In the genomic region with DNA sequence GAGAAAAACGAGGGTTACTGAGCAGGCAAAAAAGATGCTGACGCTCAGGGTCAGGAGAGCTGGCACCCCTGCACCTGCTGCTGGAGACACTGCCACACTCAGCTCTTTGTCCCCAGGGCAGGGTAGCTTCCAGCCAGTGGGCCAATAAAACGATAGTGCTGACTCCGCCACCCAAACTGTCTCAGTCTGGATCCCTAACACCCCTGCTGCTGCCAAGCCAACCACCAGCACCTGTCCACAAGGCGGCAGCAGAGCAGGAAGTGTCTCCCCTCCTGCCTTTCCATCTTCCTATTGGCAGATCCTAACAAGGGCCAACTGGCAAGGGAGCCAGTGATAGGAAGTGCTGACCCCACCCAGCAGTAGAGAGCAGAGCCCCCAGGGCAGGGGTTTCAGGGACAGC, we compare ENCODE assay signal across 22 cellular contexts.
A peak's percentile ranks its signal among the peaks of the same experiment; 100 is the strongest.
DNase-seq lines count a peak whose midpoint lies in the region; ATAC-seq and TF ChIP-seq lines count a peak whose summit lies in the region.
"Had no signal": no experiment of that assay in that cellular context is flagged by ENCODE, and none has a peak within 500 bp of the region (broad histone marks: within the 10 kb centered on the region; RNA-seq: fewer than 3 reads in every experiment).

No MANE protein-coding gene starts in this region.

- H3K4me1 ChIP-seq in GM23338 (ENCODE audit: insufficient read depth) = no peaks in the 10 kb centered on the region
- H3K4me1 ChIP-seq in Karpas-422 (ENCODE audit: low read length) = peaks cover 5% of the 10 kb centered on the region; the same call in 1 of the 2 replicates
- no peaks in the 10 kb centered on the region for H3K4me1 ChIP-seq in mesendoderm (ENCODE audit: control insufficient read depth, low read depth, low read length)
- H3K4me1 ChIP-seq in psoas muscle = no peaks in the 10 kb centered on the region
- H3K4me1 ChIP-seq: Caco-2, heart left ventricle, suprapubic skin had no signal

- H3K9me3 Mint-ChIP-seq in GM23338 = peaks cover 36% of the 10 kb centered on the region

- ATAC-seq in GM23338 = no peak
- no peak for ATAC-seq in psoas muscle
- ATAC-seq: GM12878; heart left ventricle; naive thymus-derived CD4-positive, alpha-beta T cell; T-cell had no signal

- H3K79me2 ChIP-seq in GM23338 (replicated peaks; ENCODE audit: insufficient read depth) (no peaks in the 10 kb centered on the region), Karpas-422 (ENCODE audit: low read length) (no peaks in the 10 kb centered on the region), mesendoderm (ENCODE audit: control insufficient read depth, insufficient read depth, low read length) (no peaks in the 10 kb centered on the region)

- no peak overlapping the region for H3K56ac ChIP-seq in mesendoderm (ENCODE audit: low read length)

- H3K9me2 ChIP-seq in GM23338 (ENCODE audit: insufficient read depth) = no peaks in the 10 kb centered on the region
- no peaks in the 10 kb centered on the region for H3K9me2 ChIP-seq in Karpas-422 (replicated peaks; ENCODE audit: insufficient read depth, low read length)

- H4K20me1 ChIP-seq in GM23338 (replicated peaks; ENCODE audit: insufficient read depth) (no peaks in the 10 kb centered on the region), Karpas-422 (ENCODE audit: insufficient read depth, low read depth, low read length) (no peaks in the 10 kb centered on the region)

- H3K79me1 ChIP-seq in mesendoderm (ENCODE audit: low read length) = no peaks in the 10 kb centered on the region

- H2BK120ac ChIP-seq in mesendoderm (ENCODE audit: low read depth, low read length) = no peak overlapping the region

- H2BK5ac ChIP-seq in mesendoderm (ENCODE audit: low read length) = no peak overlapping the region

- TF ChIP-seq CTCF in GM23338 (conservative IDR thresholded peaks at IDR 0.05; ENCODE audit: low read depth in 2 of 2) (peak in 1 of 2 experiments; percentile 36; a peak in 2 of 4 replicates), psoas muscle (IDR thresholded peaks at IDR 0.05) (no peak)

- H3K4me2 ChIP-seq in GM23338 (no peak overlapping the region), Karpas-422 (ENCODE audit: low read depth, low read length, poor library complexity, severe bottlenecking) (no peak overlapping the region), mesendoderm (ENCODE audit: low read length) (no peak overlapping the region)
- H3K4me2 ChIP-seq: smooth muscle cell had no signal

- H3K27me3 ChIP-seq in GM23338 (ENCODE audit: insufficient read depth) = no peaks in the 10 kb centered on the region
- no peaks in the 10 kb centered on the region for H3K27me3 ChIP-seq in Karpas-422 (ENCODE audit: low read length)
- no peaks in the 10 kb centered on the region for H3K27me3 ChIP-seq in mesendoderm (ENCODE audit: insufficient read depth, low read length, poor library complexity)
- H3K27me3 ChIP-seq in psoas muscle (ENCODE audit: insufficient read depth in 3 of 3, low read length in 2 of 3) = no peaks in the 10 kb centered on the region
- H3K27me3 ChIP-seq: suprapubic skin had no signal

- H2AFZ ChIP-seq in GM23338 (no peak overlapping the region), Karpas-422 (ENCODE audit: low read length) (no peak overlapping the region)

- H4K5ac ChIP-seq in mesendoderm (ENCODE audit: low read length) = no peak overlapping the region

- DNase-seq in GM23338 (ENCODE audit: low spot score) (peak; percentile 12), Karpas-422 (peak; percentile 45), RPMI8226 (peak; percentile 94), mesendoderm (peak; percentile 57), psoas muscle (no peak), RKO (ENCODE audit: low spot score) (no peak), NCI-H446 (lab: John Stamatoyannopoulos, UW) (no peak)
- no peak for DNase-seq in stimulated activated CD4-positive, alpha-beta T cell treated with anti-CD3 and anti-CD28 coated beads, Interleukin-4, amount 100 ng/mL, for 24 hours
- DNase-seq: activated CD4-positive, alpha-beta T cell treated with anti-CD3 and anti-CD28 coated beads, Interleukin-2, amount 50 U/mL, for 4 hours; activated naive CD4-positive, alpha-beta T cell treated with anti-CD3 and anti-CD28 coated beads, Interleukin-2, amount 50 U/mL, for 16 hours; AML-193; Caco-2; GDM1; heart left ventricle; mammary epithelial cell; naive thymus-derived CD4-positive, alpha-beta T cell; NCI-H1694 treated with DMSO at 0.1 percent for 48 hours; stimulated activated CD8-positive, alpha-beta memory T cell treated with anti-CD3 and anti-CD28 coated beads, Interleukin-4, amount 100 ng/mL, for 48 hours; T-cell had no signal

- H3K4ac ChIP-seq in mesendoderm (ENCODE audit: low read depth, low read length) = no peak overlapping the region

- no CpG with 5 or more reads among the region's 5 CpGs for WGBS in mesendoderm (ENCODE audit: extremely low coverage, insufficient coverage, low lambda C conversion rate)
- 28 to 44% (median 38%) methylated on average over 5 of the region's 5 CpGs for WGBS in psoas muscle, 3 donors

- H3K36me3 Mint-ChIP-seq in GM23338 (ENCODE audit: low read depth) = peaks cover 45% of the 10 kb centered on the region
- H3K36me3 Mint-ChIP-seq: naive thymus-derived CD4-positive, alpha-beta T cell; T-cell had no signal

- H3K4me3 Mint-ChIP-seq in GM23338 = no peak overlapping the region
- H3K4me3 Mint-ChIP-seq: naive thymus-derived CD4-positive, alpha-beta T cell; T-cell had no signal

- no peak overlapping the region for H3K18ac ChIP-seq in mesendoderm (ENCODE audit: low read length)

- H3K27ac ChIP-seq in GM23338 (ENCODE audit: low read depth) (no peak overlapping the region), Karpas-422 (ENCODE audit: low read length) (no peak overlapping the region), mesendoderm (ENCODE audit: low read depth, low read length) (no peak overlapping the region), psoas muscle (no peak overlapping the region)
- H3K27ac ChIP-seq: heart left ventricle, suprapubic skin had no signal

- H3F3A ChIP-seq in GM23338 (replicated peaks; ENCODE audit: low read depth) = no peaks in the 10 kb centered on the region

- no peak overlapping the region for H2AK5ac ChIP-seq in mesendoderm (ENCODE audit: low read length)

- peaks cover 7% of the 10 kb centered on the region for H3K9me3 ChIP-seq in Karpas-422 (ENCODE audit: low read length)
- no peaks in the 10 kb centered on the region for H3K9me3 ChIP-seq in psoas muscle
- H3K9me3 ChIP-seq: Caco-2, heart left ventricle, suprapubic skin had no signal

- no peaks in the 10 kb centered on the region; the same call in 1 of the 2 replicates for H3K36me3 ChIP-seq in GM23338 (ENCODE audit: insufficient read depth)
- no peaks in the 10 kb centered on the region for H3K36me3 ChIP-seq in Karpas-422 (ENCODE audit: insufficient read depth, low read length)
- H3K36me3 ChIP-seq in mesendoderm (ENCODE audit: control insufficient read depth, insufficient read depth, low read length) = no peaks in the 10 kb centered on the region
- H3K36me3 ChIP-seq in psoas muscle (ENCODE audit: insufficient read depth in 1 of 2, low read depth in 1 of 2) = no peaks in the 10 kb centered on the region
- H3K36me3 ChIP-seq: heart left ventricle, suprapubic skin had no signal

- no peak overlapping the region for H2BK15ac ChIP-seq in mesendoderm (replicated peaks; ENCODE audit: low read depth)

- H3K27me3 Mint-ChIP-seq in GM23338 (ENCODE audit: insufficient read depth, low read depth, poor library complexity) = peaks cover 2% of the 10 kb centered on the region
- H3K27me3 Mint-ChIP-seq: naive thymus-derived CD4-positive, alpha-beta T cell; T-cell had no signal

- no peak overlapping the region for H3K27ac Mint-ChIP-seq in GM23338
- H3K27ac Mint-ChIP-seq: naive thymus-derived CD4-positive, alpha-beta T cell; T-cell had no signal

- intact Hi-C loops in psoas muscle (cut with DNase I) = no loop called here

- no peak overlapping the region for H4K8ac ChIP-seq in mesendoderm (ENCODE audit: low read depth, low read length)

- no peak overlapping the region for H3K23ac ChIP-seq in mesendoderm (ENCODE audit: low read length)

- H3K4me3 ChIP-seq in GM23338 (no peak overlapping the region), Karpas-422 (ENCODE audit: low read length) (no peak overlapping the region), mesendoderm (ENCODE audit: low read length) (no peak overlapping the region), psoas muscle (no peak overlapping the region)
- H3K4me3 ChIP-seq: GM12878, heart left ventricle, smooth muscle cell, suprapubic skin had no signal

- H3K9ac ChIP-seq in Karpas-422 (ENCODE audit: low read length) (no peak overlapping the region), mesendoderm (ENCODE audit: low read length) (no peak overlapping the region)

- H3K4me1 Mint-ChIP-seq in GM23338 = no peaks in the 10 kb centered on the region
- H3K4me1 Mint-ChIP-seq: naive thymus-derived CD4-positive, alpha-beta T cell; T-cell had no signal

Comparison
In these comparisons a context has a peak if more than half of its experiments do, and no peak if none do; other contexts are left out.
1. DNase-seq: peak in GM23338 (single experiment), Karpas-422 (single experiment), RPMI8226 (single experiment) and mesendoderm (single experiment); none in stimulated activated CD4-positive, alpha-beta T cell treated with anti-CD3 and anti-CD28 coated beads, Interleukin-4, amount 100 ng/mL, for 24 hours (single experiment), psoas muscle (0 of 2), RKO (single experiment) and NCI-H446 (0 of 2).